In the genomic region with DNA sequence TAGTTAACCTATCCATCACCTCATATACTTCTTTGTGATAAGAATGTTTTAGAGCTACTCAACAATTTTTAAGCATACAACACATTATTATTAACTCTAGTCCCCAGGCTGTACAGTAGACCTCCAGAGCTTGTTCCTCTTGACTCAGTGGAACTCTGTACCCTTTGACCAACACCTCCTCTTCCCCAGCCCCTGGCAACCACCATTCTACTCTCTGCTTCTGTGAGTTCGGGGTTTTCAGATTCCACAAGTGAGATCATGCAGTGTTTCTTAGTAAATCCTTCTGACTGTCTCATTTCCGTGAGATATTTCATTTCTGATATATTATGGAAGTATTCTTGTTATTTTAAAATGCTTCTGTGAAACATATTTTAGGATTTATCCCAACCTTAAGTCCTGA, we compare ENCODE assay signal across 22 cellular contexts.
DNase-seq lines count a peak whose midpoint lies in the region; ATAC-seq, FAIRE-seq and TF ChIP-seq lines count a peak whose summit lies in the region.
"Had no signal": no experiment of that assay in that cellular context is flagged by ENCODE, and none has a peak within 500 bp of the region (broad histone marks: within the 10 kb centered on the region; RNA-seq: fewer than 3 reads in every experiment).

No MANE protein-coding gene starts in this region.

- H3K36me3 Mint-ChIP-seq in activated CD4-positive, alpha-beta memory T cell treated with anti-CD3 and anti-CD28 coated beads for 36 hours, result peaks cover 31% of the 10 kb centered on the region
- peaks cover 56% of the 10 kb centered on the region for H3K36me3 Mint-ChIP-seq in activated CD4-positive, alpha-beta memory T cell treated with anti-CD3 and anti-CD28 coated beads, Interleukin-2, amount 10 ng/mL, durations not matched to agents 7 days and 5 days (ENCODE audit: low read depth)
- H3K36me3 Mint-ChIP-seq in stimulated activated effector memory CD8-positive, alpha-beta T cell treated with anti-CD3 and anti-CD28 coated beads, Interleukin-12 subunit alpha, Interleukin-12 subunit beta, amount 100 ng/mL, for 72 hours, result peaks cover 100% of the 10 kb centered on the region

- TF ChIP-seq CTCF in gastroesophageal sphincter (IDR thresholded peaks at IDR 0.05), result no peak

- H2BK15ac ChIP-seq in mesenchymal stem cell (ENCODE audit: low read depth, poor library complexity, severe bottlenecking), result no peak overlapping the region

- peak overlapping the region; percentile 19 for H3K27ac Mint-ChIP-seq in activated CD4-positive, alpha-beta memory T cell treated with anti-CD3 and anti-CD28 coated beads for 36 hours
- no peak overlapping the region for H3K27ac Mint-ChIP-seq in activated CD4-positive, alpha-beta memory T cell treated with anti-CD3 and anti-CD28 coated beads, Interleukin-2, amount 10 ng/mL, durations not matched to agents 7 days and 5 days
- peak overlapping the region; percentile 23 for H3K27ac Mint-ChIP-seq in stimulated activated effector memory CD8-positive, alpha-beta T cell treated with anti-CD3 and anti-CD28 coated beads, Interleukin-12 subunit alpha, Interleukin-12 subunit beta, amount 100 ng/mL, for 72 hours
- H3K27ac Mint-ChIP-seq: B cell, IgD-negative memory B cell had no signal

- H3K4me1 Mint-ChIP-seq in activated CD4-positive, alpha-beta memory T cell treated with anti-CD3 and anti-CD28 coated beads for 36 hours (ENCODE audit: low read depth), result peaks cover 11% of the 10 kb centered on the region
- peaks cover 5% of the 10 kb centered on the region for H3K4me1 Mint-ChIP-seq in activated CD4-positive, alpha-beta memory T cell treated with anti-CD3 and anti-CD28 coated beads, Interleukin-2, amount 10 ng/mL, durations not matched to agents 7 days and 5 days
- H3K4me1 Mint-ChIP-seq in stimulated activated effector memory CD8-positive, alpha-beta T cell treated with anti-CD3 and anti-CD28 coated beads, Interleukin-12 subunit alpha, Interleukin-12 subunit beta, amount 100 ng/mL, for 72 hours, result peaks cover 4% of the 10 kb centered on the region
- H3K4me1 Mint-ChIP-seq: IgD-negative memory B cell had no signal

- FAIRE-seq in HTR-8/SVneo (lab: Jason Lieb, UNC), result peak; percentile 72
- FAIRE-seq: H54 had no signal

- no peak overlapping the region for H2BK12ac ChIP-seq in mesenchymal stem cell (ENCODE audit: low read length in 2 of 2)

- H3K9ac ChIP-seq in mesenchymal stem cell (ENCODE audit: low read length), result no peak overlapping the region

- no peak overlapping the region for H3K23ac ChIP-seq in mesenchymal stem cell (ENCODE audit: low read length in 2 of 2)

- H2AK5ac ChIP-seq in mesenchymal stem cell (ENCODE audit: low read length, severe bottlenecking), result no peak overlapping the region

- H4K8ac ChIP-seq in mesenchymal stem cell (ENCODE audit: low read length), result no peak overlapping the region

- no peak overlapping the region for H2BK5ac ChIP-seq in mesenchymal stem cell (ENCODE audit: low read depth, low read length, poor library complexity, severe bottlenecking)

- H3K14ac ChIP-seq in mesenchymal stem cell (ENCODE audit: low read length in 2 of 2), result no peak overlapping the region

- no peak overlapping the region for H3K4me2 ChIP-seq in mesenchymal stem cell (ENCODE audit: low read length, poor library complexity, severe bottlenecking)

- TF ChIP-seq POLR2A in gastroesophageal sphincter (IDR thresholded peaks at IDR 0.05), result no peak

- H3K27me3 ChIP-seq in gastroesophageal sphincter, result no peaks in the 10 kb centered on the region
- H3K27me3 ChIP-seq in mesenchymal stem cell (ENCODE audit: control insufficient read depth in 1 of 2, insufficient read depth in 1 of 2, low read length in 2 of 2), result no peaks in the 10 kb centered on the region
- H3K27me3 ChIP-seq: MG63 had no signal

- H3K9me3 Mint-ChIP-seq in activated CD4-positive, alpha-beta memory T cell treated with anti-CD3 and anti-CD28 coated beads for 36 hours, result no peaks in the 10 kb centered on the region
- no peaks in the 10 kb centered on the region for H3K9me3 Mint-ChIP-seq in activated CD4-positive, alpha-beta memory T cell treated with anti-CD3 and anti-CD28 coated beads, Interleukin-2, amount 10 ng/mL, durations not matched to agents 7 days and 5 days
- H3K9me3 Mint-ChIP-seq in stimulated activated effector memory CD8-positive, alpha-beta T cell treated with anti-CD3 and anti-CD28 coated beads, Interleukin-12 subunit alpha, Interleukin-12 subunit beta, amount 100 ng/mL, for 72 hours, result no peaks in the 10 kb centered on the region
- H3K9me3 Mint-ChIP-seq: IgD-negative memory B cell had no signal

- TF ChIP-seq EP300 in gastroesophageal sphincter (IDR thresholded peaks at IDR 0.05), result no peak

- H3K4ac ChIP-seq in mesenchymal stem cell (ENCODE audit: low read depth in 1 of 2, low read length in 2 of 2), result no peak overlapping the region

- H3K4me3 ChIP-seq in gastroesophageal sphincter, result no peak overlapping the region
- H3K4me3 ChIP-seq in mesenchymal stem cell (ENCODE audit: insufficient read depth in 1 of 2, low read depth in 1 of 2, low read length in 2 of 2), result no peak overlapping the region
- H3K4me3 ChIP-seq: MG63 had no signal

- H3K4me1 ChIP-seq in gastroesophageal sphincter (no peaks in the 10 kb centered on the region), mesenchymal stem cell (ENCODE audit: control insufficient read depth, insufficient read depth, low read depth, low read length) (no peaks in the 10 kb centered on the region)

- no peak overlapping the region for H3K4me3 Mint-ChIP-seq in activated CD4-positive, alpha-beta memory T cell treated with anti-CD3 and anti-CD28 coated beads for 36 hours
- no peak overlapping the region for H3K4me3 Mint-ChIP-seq in activated CD4-positive, alpha-beta memory T cell treated with anti-CD3 and anti-CD28 coated beads, Interleukin-2, amount 10 ng/mL, durations not matched to agents 7 days and 5 days
- no peak overlapping the region for H3K4me3 Mint-ChIP-seq in stimulated activated effector memory CD8-positive, alpha-beta T cell treated with anti-CD3 and anti-CD28 coated beads, Interleukin-12 subunit alpha, Interleukin-12 subunit beta, amount 100 ng/mL, for 72 hours
- H3K4me3 Mint-ChIP-seq: B cell, IgD-negative memory B cell had no signal

- H3K27ac ChIP-seq in gastroesophageal sphincter (no peak overlapping the region), mesenchymal stem cell (ENCODE audit: low read length, poor library complexity, severe bottlenecking) (no peak overlapping the region)
- H3K27ac ChIP-seq: HL-60 had no signal

- H3K27me3 Mint-ChIP-seq in activated CD4-positive, alpha-beta memory T cell treated with anti-CD3 and anti-CD28 coated beads for 36 hours, result no peaks in the 10 kb centered on the region
- no peaks in the 10 kb centered on the region for H3K27me3 Mint-ChIP-seq in activated CD4-positive, alpha-beta memory T cell treated with anti-CD3 and anti-CD28 coated beads, Interleukin-2, amount 10 ng/mL, durations not matched to agents 7 days and 5 days
- H3K27me3 Mint-ChIP-seq: B cell, IgD-negative memory B cell had no signal

- peaks cover 16% of the 10 kb centered on the region for H3K79me1 ChIP-seq in mesenchymal stem cell (replicated peaks; ENCODE audit: low read length, poor library complexity, severe bottlenecking)

- POLR2A ChIA-PET in activated CD4-positive, alpha-beta memory T cell treated with anti-CD3 and anti-CD28 coated beads for 36 hours (lab: Charles Lee), result no interaction called here
- POLR2A ChIA-PET in activated CD4-positive, alpha-beta memory T cell treated with anti-CD3 and anti-CD28 coated beads, Interleukin-2, amount 10 ng/mL, durations not matched to agents 7 days and 5 days (lab: Charles Lee), result no interaction called here

- H2AFZ ChIP-seq in mesenchymal stem cell (ENCODE audit: low read depth, low read length), result no peak overlapping the region

- ATAC-seq in stimulated activated effector memory CD8-positive, alpha-beta T cell treated with anti-CD3 and anti-CD28 coated beads, Interleukin-12 subunit alpha, Interleukin-12 subunit beta, amount 100 ng/mL, for 72 hours, result no peak
- no peak for ATAC-seq in gastroesophageal sphincter
- no peak for ATAC-seq in GM18517 (IDR thresholded peaks at IDR 0.05; ENCODE audit: unreplicated experiment)

- no peak overlapping the region for H2BK120ac ChIP-seq in mesenchymal stem cell (ENCODE audit: low read depth, low read length)

- WGBS in gastroesophageal sphincter (ENCODE audit: low coverage in 1 of 2), 2 donors, result 86 to 87% methylated on average over 2 of the region's 2 CpGs
- WGBS in mesenchymal stem cell, result 100% methylated on average over 1 of the region's 2 CpGs

- H3K18ac ChIP-seq in mesenchymal stem cell (ENCODE audit: low read depth in 1 of 2, low read length in 2 of 2), result no peak overlapping the region

- DNase-seq in activated CD4-positive, alpha-beta memory T cell treated with anti-CD3 and anti-CD28 coated beads for 36 hours, result no peak
- no peak for DNase-seq in activated CD4-positive, alpha-beta memory T cell treated with anti-CD3 and anti-CD28 coated beads, Interleukin-2, amount 10 ng/mL, durations not matched to agents 7 days and 5 days
- no peak for DNase-seq in HTR-8/SVneo (ENCODE audit: insufficient read length, low spot score)
- peak; percentile 55 for DNase-seq in amniotic epithelial cell (ENCODE audit: low read depth)
- DNase-seq in stimulated activated effector memory CD8-positive, alpha-beta T cell treated with anti-CD3 and anti-CD28 coated beads, Interleukin-12 subunit alpha, Interleukin-12 subunit beta, amount 100 ng/mL, for 72 hours (ENCODE audit: low spot score in 2 of 2), result no peak
- no peak for DNase-seq in mesenchymal stem cell
- DNase-seq: 8988T, GF-D8, Karpas-422, MG63, NCI-H1048, NCI-H1436, NCI-H2029, NCI-H345, NCI-H524 treated with DMSO at 0.1 percent for 48 hours, SHP77 had no signal

- H3K9me3 ChIP-seq in gastroesophageal sphincter, result no peaks in the 10 kb centered on the region
- no peaks in the 10 kb centered on the region for H3K9me3 ChIP-seq in mesenchymal stem cell (ENCODE audit: control insufficient read depth, low read length)
- H3K9me3 ChIP-seq: MG63 had no signal

- no peak overlapping the region for H4K91ac ChIP-seq in mesenchymal stem cell (ENCODE audit: low read length)

- intact Hi-C loops in activated CD4-positive, alpha-beta memory T cell treated with anti-CD3 and anti-CD28 coated beads for 36 hours (cut with micrococcal nuclease), result no loop called here

- CTCF ChIA-PET in activated CD4-positive, alpha-beta memory T cell treated with anti-CD3 and anti-CD28 coated beads for 36 hours (lab: Charles Lee), result interaction anchor here (1.4 kb wide), 1 partner anchor 645 kb away, joined by 7 read pairs; no protein-coding TSS in a partner anchor
- CTCF ChIA-PET in activated CD4-positive, alpha-beta memory T cell treated with anti-CD3 and anti-CD28 coated beads, Interleukin-2, amount 10 ng/mL, durations not matched to agents 7 days and 5 days (lab: Charles Lee), result interaction anchor here (0.5 kb wide), 1 partner anchor 613 kb away, joined by 3 read pairs; no protein-coding TSS in a partner anchor

- H3K36me3 ChIP-seq in gastroesophageal sphincter (peaks cover 0 to 81% of the 10 kb centered on the region in 2 donors), mesenchymal stem cell (ENCODE audit: control insufficient read depth in 1 of 2, insufficient read depth in 2 of 2, low read depth in 1 of 2, low read length in 2 of 2) (peaks cover 26 to 79% of the 10 kb centered on the region in 2 experiments)
